ENCODE assay signal across 14 cellular contexts in the genomic region with DNA sequence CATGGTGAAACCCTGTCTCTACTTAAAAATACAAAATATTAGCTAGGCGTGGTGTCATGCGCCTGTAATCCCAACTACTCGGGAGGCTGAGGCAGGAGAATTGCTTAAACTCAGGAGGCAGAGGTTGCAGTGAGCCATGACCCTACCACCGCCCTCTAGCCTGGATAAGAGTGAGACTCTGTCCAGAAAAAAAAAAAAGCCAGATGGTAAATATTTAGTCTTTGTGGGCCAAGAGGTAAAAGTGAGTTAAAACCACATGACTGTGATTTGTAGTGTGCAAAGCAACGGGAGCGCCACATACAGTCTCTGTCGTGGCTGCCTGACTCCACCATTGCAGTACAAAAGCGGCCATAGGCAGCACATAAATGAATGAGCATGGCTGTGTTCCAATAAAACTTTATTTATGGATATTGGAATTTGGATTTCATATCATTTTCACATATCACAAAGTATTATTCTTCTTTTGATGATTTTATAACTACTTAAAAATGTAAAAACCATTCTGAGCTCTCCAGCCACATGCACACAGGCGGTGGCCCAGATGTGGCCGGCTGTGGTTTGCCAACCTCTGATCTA. TPM values are rescaled to one million over a fixed set of nuclear protein-coding genes. Genes with fewer than 3 reads are reported as not detected.
DNase-seq lines count a peak whose midpoint lies in the region; ATAC-seq and TF ChIP-seq lines count a peak whose summit lies in the region.
"Had no signal": no experiment of that assay in that cellular context is flagged by ENCODE, and none has a peak within 500 bp of the region (broad histone marks: within the 10 kb centered on the region; RNA-seq: fewer than 3 reads in every experiment).

No MANE protein-coding gene starts in this region.

- H3K79me1 ChIP-seq in mesenchymal stem cell (replicated peaks; ENCODE audit: low read length, poor library complexity, severe bottlenecking), result no peaks in the 10 kb centered on the region

- DNase-seq in RWPE1 (ENCODE audit: low spot score) (no peak), left colon (no peak), mesenchymal stem cell (peak; percentile 10), NCI-H2227 (lab: John Stamatoyannopoulos, UW; ENCODE audit: unreplicated experiment) (no peak)
- DNase-seq: BE2C; CD4-positive, alpha-beta memory T cell; DMS79; H9 had no signal

- peaks cover 21% of the 10 kb centered on the region for H3K9me3 ChIP-seq in mesenchymal stem cell (ENCODE audit: control insufficient read depth, low read length)
- H3K9me3 ChIP-seq: BE2C had no signal

- CTCF ChIA-PET in RWPE1 (lab: Yijun Ruan, JAX), result interaction anchor here (1.1 kb wide), 1 partner anchor 19 kb away, joined by 4 read pairs; no protein-coding TSS in a partner anchor

- POLR2A ChIA-PET in RWPE1 (lab: Yijun Ruan, JAX; ENCODE audit: low non-redundant PET), result no interaction called here

- no peak overlapping the region for H2BK5ac ChIP-seq in mesenchymal stem cell (ENCODE audit: low read depth, low read length, poor library complexity, severe bottlenecking)

- H3K27ac ChIP-seq in RWPE1 (peak overlapping the region; percentile 46), mesenchymal stem cell (ENCODE audit: low read length, poor library complexity, severe bottlenecking) (no peak overlapping the region)
- H3K27ac ChIP-seq: A549, C4-2B had no signal

- no peak overlapping the region for H2BK12ac ChIP-seq in mesenchymal stem cell (ENCODE audit: low read length in 2 of 2)

- H2AFZ ChIP-seq in mesenchymal stem cell (ENCODE audit: low read depth, low read length), result no peak overlapping the region
- H2AFZ ChIP-seq: GM23338 had no signal

- no peak overlapping the region for H3K4ac ChIP-seq in mesenchymal stem cell (ENCODE audit: low read depth in 1 of 2, low read length in 2 of 2)

- WGBS in mesenchymal stem cell, result 85% methylated on average over 9 of the region's 10 CpGs

- no peak overlapping the region for H3K18ac ChIP-seq in mesenchymal stem cell (ENCODE audit: low read depth in 1 of 2, low read length in 2 of 2)

- H3K36me3 ChIP-seq in mesenchymal stem cell (ENCODE audit: control insufficient read depth in 1 of 2, insufficient read depth in 2 of 2, low read depth in 1 of 2, low read length in 2 of 2), result no peaks in the 10 kb centered on the region
- H3K36me3 ChIP-seq: BE2C had no signal

- no peak for TF ChIP-seq CTCF in RWPE1 (conservative IDR thresholded peaks at IDR 0.05; ENCODE audit: low read depth)

- no peak overlapping the region for H4K91ac ChIP-seq in mesenchymal stem cell (ENCODE audit: low read length)

- no peak overlapping the region for H2BK120ac ChIP-seq in mesenchymal stem cell (ENCODE audit: low read depth, low read length)

- no peak overlapping the region for H3K4me3 ChIP-seq in mesenchymal stem cell (ENCODE audit: insufficient read depth in 1 of 2, low read depth in 1 of 2, low read length in 2 of 2)
- H3K4me3 ChIP-seq: A549, GM12878, GM23338 had no signal

- H3K27me3 ChIP-seq in mesenchymal stem cell (ENCODE audit: control insufficient read depth in 1 of 2, insufficient read depth in 1 of 2, low read length in 2 of 2), result peaks cover 24 to 57% of the 10 kb centered on the region in 2 experiments
- H3K27me3 ChIP-seq: BE2C had no signal

- H3K23ac ChIP-seq in mesenchymal stem cell (ENCODE audit: low read length in 2 of 2), result no peak overlapping the region

- H2BK15ac ChIP-seq in mesenchymal stem cell (ENCODE audit: low read depth, poor library complexity, severe bottlenecking), result no peak overlapping the region

- no peak overlapping the region for H2AK5ac ChIP-seq in mesenchymal stem cell (ENCODE audit: low read length, severe bottlenecking)

- H3K4me2 ChIP-seq in mesenchymal stem cell (ENCODE audit: low read length, poor library complexity, severe bottlenecking), result no peak overlapping the region
- H3K4me2 ChIP-seq: A549, GM23338 had no signal

- H3K9ac ChIP-seq in mesenchymal stem cell (ENCODE audit: low read length), result no peak overlapping the region

- ATAC-seq in left colon (peak; percentile 21), GM19328 (IDR thresholded peaks at IDR 0.05; ENCODE audit: unreplicated experiment) (no peak), GM21723 (IDR thresholded peaks at IDR 0.05; ENCODE audit: unreplicated experiment) (no peak)
- ATAC-seq: A549, GM12878, GM23338 had no signal

- intact Hi-C loops in left colon (cut with DNase I, micrococcal nuclease), result no loop called here

- H3K4me1 ChIP-seq in mesenchymal stem cell (ENCODE audit: control insufficient read depth, insufficient read depth, low read depth, low read length), result no peaks in the 10 kb centered on the region
- H3K4me1 ChIP-seq: A549, BE2C had no signal

- no peak overlapping the region for H4K8ac ChIP-seq in mesenchymal stem cell (ENCODE audit: low read length)

- H3K14ac ChIP-seq in mesenchymal stem cell (ENCODE audit: low read length in 2 of 2), result no peak overlapping the region

RNA-seq across cellular contexts. Expression of gene CASZ1, which starts 51.8 kb away (rescaled TPM):
- total RNA-seq in left colon, result 10 to 100 TPM; 61.3 to 63.8 TPM
- 2.6 TPM for polyA plus RNA-seq in mesenchymal stem cell (2013, experiment 1 of 2)
- 4.0 TPM for polyA plus RNA-seq in mesenchymal stem cell (2013, experiment 2 of 2)
